ENCODE assay signal across 8 cellular contexts in the genomic region with DNA sequence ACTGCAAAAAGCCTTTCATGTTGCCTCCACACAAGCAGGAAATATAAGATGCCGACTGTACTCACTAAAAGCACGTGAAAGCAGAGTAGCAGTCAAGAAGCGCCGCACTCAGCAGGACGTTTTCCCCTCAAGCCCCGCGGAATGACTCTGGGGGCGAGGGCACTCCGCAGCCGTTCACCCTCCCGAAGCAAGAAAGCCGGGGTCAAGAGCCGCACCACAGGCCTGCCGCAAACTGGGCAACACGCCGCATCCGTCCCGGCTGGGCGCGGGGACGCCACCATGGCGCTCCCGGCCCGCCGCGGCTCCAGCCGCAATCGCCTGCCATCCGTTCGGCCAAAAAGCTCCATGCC. TPM values are rescaled to one million over a fixed set of nuclear protein-coding genes. Genes with fewer than 3 reads are reported as not detected.
DNase-seq lines count a peak whose midpoint lies in the region; ATAC-seq and TF ChIP-seq lines count a peak whose summit lies in the region.

No MANE protein-coding gene starts in this region.

- peak; percentile 24 for DNase-seq in T-helper 22 cell (ENCODE audit: low read depth)
- DNase-seq in esophagus muscularis mucosa (ENCODE audit: extremely low spot score) = no peak
- peak; percentile 55 for DNase-seq in nephron progenitor cell
- no peak for DNase-seq in SIG-M5 (lab: John Stamatoyannopoulos, UW)
- DNase-seq in NCI-H1694 (lab: John Stamatoyannopoulos, UW) = no peak

- peaks cover 3% of the 10 kb centered on the region for H3K27me3 Mint-ChIP-seq in nephron progenitor cell (ENCODE audit: low read depth, poor library complexity)

- peaks cover 47% of the 10 kb centered on the region for H3K36me3 Mint-ChIP-seq in nephron progenitor cell (ENCODE audit: low read depth)

- H3K9me3 Mint-ChIP-seq in nephron progenitor cell = no peaks in the 10 kb centered on the region

- peak overlapping the region; percentile 91 to 99 (median 97) for H3K9ac ChIP-seq in BLaER1 treated with 17β-estradiol and CSF1 and Interleukin-3, amounts not matched to agents 10 nM and 100 nM

- H3K27me3 ChIP-seq in BLaER1 treated with 17β-estradiol and CSF1 and Interleukin-3, amounts not matched to agents 10 nM and 100 nM = no peaks in the 10 kb centered on the region
- no peaks in the 10 kb centered on the region for H3K27me3 ChIP-seq in esophagus muscularis mucosa

- no peaks in the 10 kb centered on the region; a peak in 2 of 22 replicates for H3K9me3 ChIP-seq in BLaER1 treated with 17β-estradiol and CSF1 and Interleukin-3, amounts not matched to agents 10 nM and 100 nM (replicated peaks in 1 of 11)
- no peaks in the 10 kb centered on the region for H3K9me3 ChIP-seq in esophagus muscularis mucosa

- 0% methylated on average over 10 of the region's 30 CpGs for WGBS in esophagus muscularis mucosa

- peaks cover 45 to 52% (median 48%) of the 10 kb centered on the region in 11 experiments for H4K20me1 ChIP-seq in BLaER1 treated with 17β-estradiol and CSF1 and Interleukin-3, amounts not matched to agents 10 nM and 100 nM

- intact Hi-C loops in esophagus muscularis mucosa (cut with DNase I) = loop anchor here (2.0 to 10.0 kb wide), 3 partner anchors 29 to 145 kb away; a partner anchor contains a TSS

- TF ChIP-seq EP300 in esophagus muscularis mucosa (IDR thresholded peaks at IDR 0.05) = no peak

- H3K4me1 Mint-ChIP-seq in nephron progenitor cell = peaks cover 39% of the 10 kb centered on the region

- TF ChIP-seq CTCF in esophagus muscularis mucosa (IDR thresholded peaks at IDR 0.05) (no peak), nephron progenitor cell (IDR thresholded peaks at IDR 0.05) (no peak)

- H3K27ac ChIP-seq in BLaER1 treated with 17β-estradiol and CSF1 and Interleukin-3, amounts not matched to agents 10 nM and 100 nM = peak overlapping the region; percentile 81 to 99 (median 97)
- peak overlapping the region; percentile 92 to 95 (median 94) for H3K27ac ChIP-seq in esophagus muscularis mucosa (replicated peaks in 1 of 4)

- H3K4me2 ChIP-seq in BLaER1 treated with 17β-estradiol and CSF1 and Interleukin-3, amounts not matched to agents 10 nM and 100 nM = peak overlapping the region; percentile 85 to 96 (median 92)

- H3K4me3 ChIP-seq in BLaER1 treated with 17β-estradiol and CSF1 and Interleukin-3, amounts not matched to agents 10 nM and 100 nM = peak overlapping the region; percentile 65 to 94 (median 86)
- H3K4me3 ChIP-seq in esophagus muscularis mucosa = peak overlapping the region; percentile 59 to 85 (median 76)

- peak overlapping the region; percentile 99 for H3K4me3 Mint-ChIP-seq in nephron progenitor cell

- ATAC-seq in GM19351 (IDR thresholded peaks at IDR 0.05; ENCODE audit: unreplicated experiment) = peak; percentile 20
- ATAC-seq in HG03342 (IDR thresholded peaks at IDR 0.05; ENCODE audit: unreplicated experiment) = peak; percentile 27

- peaks cover 18 to 41% (median 28%) of the 10 kb centered on the region in 10 experiments for H3K4me1 ChIP-seq in BLaER1 treated with 17β-estradiol and CSF1 and Interleukin-3, amounts not matched to agents 10 nM and 100 nM
- H3K4me1 ChIP-seq in esophagus muscularis mucosa = peaks cover 22 to 32% (median 31%) of the 10 kb centered on the region in 4 donors

- TF ChIP-seq POLR2A in esophagus muscularis mucosa (IDR thresholded peaks at IDR 0.05; ENCODE audit: low read depth) = no peak

- peak overlapping the region; percentile 100 for H3K27ac Mint-ChIP-seq in nephron progenitor cell

- H3K36me3 ChIP-seq in BLaER1 treated with 17β-estradiol and CSF1 and Interleukin-3, amounts not matched to agents 10 nM and 100 nM = peaks cover 46 to 50% (median 49%) of the 10 kb centered on the region in 11 experiments
- H3K36me3 ChIP-seq in esophagus muscularis mucosa = peaks cover 27 to 45% (median 37%) of the 10 kb centered on the region in 4 donors

RNA-seq across cellular contexts. Expression of a gene that starts 0.4 kb away (rescaled TPM):
- 1,000 to 10,000 TPM in 3 of 4 donors, 100 to 1,000 TPM in 1; 941 to 1,713 (median 1,180) TPM for total RNA-seq in esophagus muscularis mucosa

RNA-seq across cellular contexts. Expression of a gene that starts 29.1 kb away (rescaled TPM):
- total RNA-seq in esophagus muscularis mucosa = 1 to 10 TPM; 1.8 to 4.1 (median 2.6) TPM

Comparison
In these comparisons a context has a peak if more than half of its experiments do, and no peak if none do; other contexts are left out.
1. DNase-seq: peak in T-helper 22 cell (single experiment) and nephron progenitor cell (single experiment); none in esophagus muscularis mucosa (single experiment), SIG-M5 (single experiment) and NCI-H1694 (single experiment).